ENCODE assay signal across 2 cellular contexts in genomic region chr10:72712136-72712535, GRCh38.
TF ChIP-seq lines count a peak whose summit lies in the region.

No MANE protein-coding gene starts in this region.

TF ChIP-seq in liver, 16 proteins besides CTCF, POLR2A, EP300 and RAD21 (continued from another document):
- TF ChIP-seq REST (IDR thresholded peaks at IDR 0.05), result peak; percentile 95
- TF ChIP-seq FOXA2 (IDR thresholded peaks at IDR 0.05), result no peak
- no peak for TF ChIP-seq HNF4A (conservative IDR thresholded peaks at IDR 0.05)
- TF ChIP-seq NR2F2 (IDR thresholded peaks at IDR 0.05), result no peak
TF ChIP-seq in liver: peak in this region for 1.

TF ChIP-seq in HepG2, 621 proteins besides CTCF, POLR2A, EP300 and RAD21 (continued from another document):
- TF ChIP-seq SOX6 (IDR thresholded peaks at IDR 0.05), result no peak
- TF ChIP-seq SOX6 (CRISPR knock-in tag; IDR thresholded peaks at IDR 0.05), result no peak
- TF ChIP-seq HHEX (CRISPR knock-in tag; IDR thresholded peaks at IDR 0.05), result no peak
- no peak for TF ChIP-seq ZZZ3 (CRISPR knock-in tag; IDR thresholded peaks at IDR 0.05; ENCODE audit: borderline replicate concordance)
- TF ChIP-seq ZNF646 (CRISPR knock-in tag; IDR thresholded peaks at IDR 0.05), result no peak
- TF ChIP-seq THYN1 (CRISPR knock-in tag; IDR thresholded peaks at IDR 0.05; ENCODE audit: borderline replicate concordance, low read depth), result no peak
- no peak for TF ChIP-seq NR2C2 (CRISPR knock-in tag; IDR thresholded peaks at IDR 0.05; ENCODE audit: borderline replicate concordance)
